ENCODE assay signal across 1 cellular context in the genomic region with DNA sequence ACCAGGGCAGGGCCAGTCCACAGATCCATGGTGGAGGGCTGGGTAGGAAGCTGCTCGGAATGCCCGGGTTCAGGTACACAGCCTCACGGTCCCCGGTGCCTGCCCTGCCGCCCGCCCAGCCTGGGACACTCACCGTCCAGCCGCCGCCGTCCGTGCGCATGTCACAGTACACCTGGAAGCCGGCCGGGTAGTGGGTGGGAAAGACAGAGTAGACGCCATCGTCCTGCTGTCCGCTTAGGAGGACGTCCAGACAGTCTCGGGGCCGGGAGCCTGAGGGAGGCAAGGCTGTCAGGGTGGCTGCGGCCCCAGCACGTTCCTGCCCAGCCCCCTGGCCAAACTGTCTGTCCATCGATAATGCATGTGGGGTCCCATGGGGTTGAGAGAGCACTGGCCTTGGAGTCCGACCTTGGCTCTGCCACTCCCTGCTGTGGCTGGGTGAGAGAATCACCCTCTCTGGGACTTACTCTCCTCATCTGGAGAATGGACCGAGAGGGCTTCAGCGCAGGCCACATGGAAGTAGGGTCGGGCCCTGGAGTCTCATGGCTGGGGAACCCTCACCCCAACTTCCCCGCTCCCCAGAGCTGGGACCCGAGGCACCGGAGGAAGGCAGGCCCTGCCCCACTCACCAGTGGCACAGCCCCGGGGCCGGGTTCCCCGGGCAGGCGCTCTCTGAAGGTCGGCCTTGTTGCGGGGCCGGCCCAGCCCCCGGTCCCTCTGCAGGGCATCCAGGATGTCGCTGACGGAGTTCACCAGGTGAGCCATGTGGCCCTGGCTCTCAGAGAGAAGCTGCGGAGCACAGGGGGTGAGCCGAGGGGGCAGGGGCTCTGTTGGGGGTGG.
TF ChIP-seq lines count a peak whose summit lies in the region.

No MANE protein-coding gene starts in this region.

TF ChIP-seq in GM23338, 12 proteins besides CTCF, POLR2A, EP300 and RAD21 (continued from another document):
- no peak for TF ChIP-seq POLR2AphosphoS5 (IDR thresholded peaks at IDR 0.05; ENCODE audit: low read depth)
- no peak for TF ChIP-seq JUNB (IDR thresholded peaks at IDR 0.05; ENCODE audit: unreplicated experiment)
- no peak for TF ChIP-seq CREB1 (CRISPR knock-in tag; IDR thresholded peaks at IDR 0.05; ENCODE audit: low read depth)
- TF ChIP-seq EZH2phosphoT487 (IDR thresholded peaks at IDR 0.05; ENCODE audit: unreplicated experiment): no peak
- no peak for TF ChIP-seq STAT1 (IDR thresholded peaks at IDR 0.05; ENCODE audit: unreplicated experiment)
